14 cellular contexts compared by ENCODE assay signal in genomic region chr12:16531623-16532022, GRCh38.
DNase-seq lines count a peak whose midpoint lies in the region; ATAC-seq and TF ChIP-seq lines count a peak whose summit lies in the region.
"Had no signal": no experiment of that assay in that cellular context is flagged by ENCODE, and none has a peak within 500 bp of the region (broad histone marks: within the 10 kb centered on the region; RNA-seq: fewer than 3 reads in every experiment).

No MANE protein-coding gene starts in this region.

- intact Hi-C loops in stomach (cut with DNase I; ENCODE audit: low total_unique reads) (no loop called here), cardiac septum (cut with DNase I) (no loop called here)

- no peak overlapping the region for H3K27ac Mint-ChIP-seq in CD8-positive, alpha-beta memory T cell
- H3K27ac Mint-ChIP-seq: activated naive CD8-positive, alpha-beta T cell treated with anti-CD3 and anti-CD28 coated beads for 36 hours; type B pancreatic cell had no signal

- POLR2A ChIA-PET in CD8-positive, alpha-beta memory T cell (lab: Charles Lee): no interaction called here

- TF ChIP-seq POLR2A in stomach (IDR thresholded peaks at IDR 0.05): no peak

- ATAC-seq in HG03066 (IDR thresholded peaks at IDR 0.05; ENCODE audit: low read depth, unreplicated experiment): peak; percentile 70

- DNase-seq in NCI-H2081 (lab: John Stamatoyannopoulos, UW): peak; percentile 95 to 98
- DNase-seq in SK-MEL-5 (ENCODE audit: low read depth, low spot score): peak; percentile 20
- peak; percentile 36 for DNase-seq in stomach
- no peak for DNase-seq in activated CD4-positive, CD25-positive, alpha-beta regulatory T cell treated with anti-CD3 and anti-CD28 coated beads, Interleukin-2, amount 50 U/mL, for 72 hours
- no peak for DNase-seq in CD8-positive, alpha-beta memory T cell
- DNase-seq in kidney glomerular epithelial cell (lab: John Stamatoyannopoulos, UW): no peak
- no peak for DNase-seq in cardiac septum (ENCODE audit: low spot score)
- DNase-seq: activated CD4-positive, alpha-beta T cell treated with anti-CD3 and anti-CD28 coated beads, Interleukin-2, amount 50 U/mL, for 1 hour; activated naive CD8-positive, alpha-beta T cell treated with anti-CD3 and anti-CD28 coated beads for 36 hours; DND-41; dorsolateral prefrontal cortex; MG63 had no signal

- 27 to 65% (median 40%) methylated on average over 3 of the region's 3 CpGs for WGBS in stomach, 5 donors

- no peaks in the 10 kb centered on the region for H3K9me3 ChIP-seq in stomach
- no peaks in the 10 kb centered on the region for H3K9me3 ChIP-seq in CD8-positive, alpha-beta memory T cell (ENCODE audit: low read length)
- H3K9me3 ChIP-seq: MG63 had no signal

- no peaks in the 10 kb centered on the region for H3K4me1 Mint-ChIP-seq in CD8-positive, alpha-beta memory T cell
- H3K4me1 Mint-ChIP-seq: activated naive CD8-positive, alpha-beta T cell treated with anti-CD3 and anti-CD28 coated beads for 36 hours had no signal

- CTCF ChIA-PET in CD8-positive, alpha-beta memory T cell (lab: Charles Lee): no interaction called here

- no peak overlapping the region for H3K4me3 Mint-ChIP-seq in CD8-positive, alpha-beta memory T cell
- H3K4me3 Mint-ChIP-seq: activated naive CD8-positive, alpha-beta T cell treated with anti-CD3 and anti-CD28 coated beads for 36 hours; type B pancreatic cell had no signal

- no peak overlapping the region for H3K4me3 ChIP-seq in stomach
- no peak overlapping the region for H3K4me3 ChIP-seq in CD8-positive, alpha-beta memory T cell (ENCODE audit: low read length)
- H3K4me3 ChIP-seq: dorsolateral prefrontal cortex, MG63 had no signal

- no peak overlapping the region for H3K27ac ChIP-seq in stomach
- no peak overlapping the region for H3K27ac ChIP-seq in CD8-positive, alpha-beta memory T cell (ENCODE audit: low read depth, low read length)
- H3K27ac ChIP-seq: dorsolateral prefrontal cortex had no signal

- no peaks in the 10 kb centered on the region for H3K36me3 Mint-ChIP-seq in CD8-positive, alpha-beta memory T cell
- H3K36me3 Mint-ChIP-seq: activated naive CD8-positive, alpha-beta T cell treated with anti-CD3 and anti-CD28 coated beads for 36 hours; type B pancreatic cell had no signal

- no peaks in the 10 kb centered on the region for H3K4me1 ChIP-seq in stomach
- H3K4me1 ChIP-seq in CD8-positive, alpha-beta memory T cell (ENCODE audit: insufficient read depth, low read length): no peaks in the 10 kb centered on the region

- H3K36me3 ChIP-seq in stomach: no peaks in the 10 kb centered on the region
- no peaks in the 10 kb centered on the region for H3K36me3 ChIP-seq in CD8-positive, alpha-beta memory T cell (ENCODE audit: insufficient read depth, low read length)
- H3K36me3 ChIP-seq: MG63 had no signal

- no peaks in the 10 kb centered on the region for H3K27me3 ChIP-seq in stomach
- no peaks in the 10 kb centered on the region for H3K27me3 ChIP-seq in CD8-positive, alpha-beta memory T cell (ENCODE audit: insufficient read depth, low read length, poor library complexity, severe bottlenecking)
- H3K27me3 ChIP-seq: dorsolateral prefrontal cortex, MG63 had no signal

- no peak for TF ChIP-seq CTCF in stomach (IDR thresholded peaks at IDR 0.05)

- peaks cover 6 to 11% (median 8%) of the 10 kb centered on the region in 5 donors for H3K9me3 Mint-ChIP-seq in CD8-positive, alpha-beta memory T cell
- H3K9me3 Mint-ChIP-seq: type B pancreatic cell had no signal

- TF ChIP-seq EP300 in stomach (IDR thresholded peaks at IDR 0.05): no peak

- no peaks in the 10 kb centered on the region for H3K27me3 Mint-ChIP-seq in CD8-positive, alpha-beta memory T cell
- H3K27me3 Mint-ChIP-seq: activated naive CD8-positive, alpha-beta T cell treated with anti-CD3 and anti-CD28 coated beads for 36 hours; type B pancreatic cell had no signal

- in situ Hi-C loops in SK-MEL-5 (cut with HindIII; ENCODE audit: low pct_unique_long_range_greater_than_20kb, low sequenced_read_pairs): no loop called here

Comparison
In these comparisons a context has a peak if more than half of its experiments do, and no peak if none do; other contexts are left out.
1. DNase-seq: peak in NCI-H2081 (2 of 2), SK-MEL-5 (single experiment) and stomach (single experiment); none in activated CD4-positive, CD25-positive, alpha-beta regulatory T cell treated with anti-CD3 and anti-CD28 coated beads, Interleukin-2, amount 50 U/mL, for 72 hours (single experiment), CD8-positive, alpha-beta memory T cell (0 of 5), kidney glomerular epithelial cell (single experiment) and cardiac septum (single experiment).